ENCODE assay signal across 8 cellular contexts in the genomic region with DNA sequence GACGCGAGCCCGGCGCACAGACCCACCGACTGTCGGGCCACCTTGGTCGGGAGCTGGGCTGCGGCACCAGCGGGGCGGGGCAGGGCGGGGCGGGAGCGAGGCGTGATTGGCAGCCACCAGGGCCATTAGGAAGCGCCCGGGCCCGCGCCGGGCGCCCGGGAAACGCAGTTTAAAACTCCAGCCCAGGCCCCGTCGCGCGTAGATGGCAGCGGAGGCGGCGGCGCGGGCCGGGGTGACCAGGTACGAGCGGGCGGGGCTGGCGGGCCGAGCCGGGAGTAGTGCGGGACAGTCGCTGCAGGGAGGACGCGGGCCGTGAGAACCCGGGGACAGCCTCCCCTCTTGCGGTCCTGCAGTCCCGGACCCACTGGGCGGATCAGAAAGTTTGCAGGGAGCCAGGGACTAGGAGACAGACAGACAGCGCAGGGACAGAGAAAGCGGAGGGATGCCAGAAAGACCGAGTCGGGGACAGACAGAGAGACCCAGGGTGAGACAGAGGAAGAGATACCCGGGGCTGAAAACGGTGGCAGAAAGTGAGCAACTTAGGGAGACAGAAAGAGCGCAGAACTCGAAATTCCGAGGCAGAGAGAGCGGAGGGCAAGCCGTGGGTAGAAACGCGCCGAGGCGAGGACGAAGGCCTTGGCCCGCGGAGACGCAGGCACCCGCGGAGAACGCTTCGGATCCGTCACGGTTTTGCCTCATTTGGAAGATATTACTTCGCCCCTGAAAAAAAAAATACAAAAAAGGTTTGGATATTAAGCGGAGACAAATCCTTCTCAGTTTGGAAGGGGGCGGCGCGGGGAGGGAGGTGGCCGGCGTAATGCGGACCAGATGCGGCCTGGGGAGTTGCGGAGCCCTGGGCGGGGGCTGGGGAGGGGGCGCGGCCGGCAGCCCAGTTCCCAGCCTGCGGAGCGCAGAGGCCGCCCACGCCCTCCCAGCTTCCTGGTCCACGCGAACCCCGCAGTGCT. TPM values are rescaled to one million over a fixed set of nuclear protein-coding genes. Genes with fewer than 3 reads are reported as not detected.
A peak's percentile ranks its signal among the peaks of the same experiment; 100 is the strongest.
DNase-seq lines count a peak whose midpoint lies in the region; ATAC-seq, FAIRE-seq and TF ChIP-seq lines count a peak whose summit lies in the region.

TSS of gene DMBX1 (plus strand) at position 199 of the 965 bp plus-strand sequence. CDS start 17,175 bp downstream, outside the sequence.

- no peaks in the 10 kb centered on the region for H3K9me3 ChIP-seq in GM12878 (replicated peaks; ENCODE audit: control insufficient read depth, insufficient read depth, low read length)

- H3K27ac ChIP-seq in GM12878 (ENCODE audit: control insufficient read depth, insufficient read depth) = no peak within 1 kb of the TSS

- POLR2A ChIA-PET in GM12878 (lab: Charles Lee) = no interaction called here

- RAD21 ChIA-PET in GM12878 (lab: Charles Lee; ENCODE audit: unreplicated experiment) = no interaction called here

- no TSS peak for BruUV-seq in GM12878 (replicated peaks; lab: Mats Ljungman, UMichigan)

- H3K27ac Mint-ChIP-seq in stimulated activated effector memory CD8-positive, alpha-beta T cell treated with anti-CD3 and anti-CD28 coated beads, Interleukin-12 subunit alpha, Interleukin-12 subunit beta, amount 100 ng/mL, for 72 hours = peak within 1 kb of the TSS; percentile 54

- no peaks in the 10 kb centered on the region for H3K4me1 ChIP-seq in GM12878 (ENCODE audit: control insufficient read depth, insufficient read depth, low read length)

- peaks cover 51% of the 10 kb centered on the region for H3K4me1 Mint-ChIP-seq in stimulated activated effector memory CD8-positive, alpha-beta T cell treated with anti-CD3 and anti-CD28 coated beads, Interleukin-12 subunit alpha, Interleukin-12 subunit beta, amount 100 ng/mL, for 72 hours

- no peak for TF ChIP-seq POLR2A in GM12878 (IDR thresholded peaks at IDR 0.05; ENCODE audit: low read depth, low read length)

- TF ChIP-seq RAD21 in GM12878 (IDR thresholded peaks at IDR 0.05; ENCODE audit: insufficient read depth, low read depth, low read length) = no peak

- peak; percentile 69 for DNase-seq in activated effector memory CD4-positive, alpha-beta T cell treated with anti-CD3 and anti-CD28 coated beads, Interleukin-2, amount 50 U/mL, for 16 hours
- no peak for DNase-seq in activated effector memory CD4-positive, alpha-beta T cell treated with Interleukin-2 at 50 U/mL for 16 hours
- peak; percentile 42 for DNase-seq in NCI-H69 (lab: John Stamatoyannopoulos, UW)
- DNase-seq in GM12878 (ENCODE audit: low read depth, low spot score) = no peak
- peak; percentile 30 for DNase-seq in kidney tubule cell (ENCODE audit: low spot score)
- DNase-seq in stimulated activated effector memory CD8-positive, alpha-beta T cell treated with anti-CD3 and anti-CD28 coated beads, Interleukin-12 subunit alpha, Interleukin-12 subunit beta, amount 100 ng/mL, for 72 hours (ENCODE audit: low spot score in 2 of 2) = peak; percentile 33 to 72

- WGBS in GM12878 (ENCODE audit: insufficient coverage, insufficient replicate concordance, low lambda C conversion rate, missing lambda C conversion rate) = 7% methylated on average over 65 of the region's 93 CpGs

- intact Hi-C loops in GM12878 (cut with micrococcal nuclease; ENCODE audit: unreplicated experiment) = no loop called here

- no peaks in the 10 kb centered on the region for H3K79me2 ChIP-seq in GM12878 (ENCODE audit: control insufficient read depth, insufficient read depth, low read length)

- no peak within 1 kb of the TSS for H2AFZ ChIP-seq in GM12878 (ENCODE audit: control insufficient read depth, low read depth, low read length)

- no peaks in the 10 kb centered on the region; the same call in 1 of the 2 replicates for H4K20me1 ChIP-seq in GM12878 (ENCODE audit: control insufficient read depth, insufficient read depth)

- ATAC-seq in GM12878 (peak; percentile 39), HG02588 (IDR thresholded peaks at IDR 0.05; ENCODE audit: unreplicated experiment) (no peak), HG02885 (IDR thresholded peaks at IDR 0.05; ENCODE audit: poor library complexity, unreplicated experiment) (no peak)
- peak; percentile 70 for ATAC-seq in stimulated activated effector memory CD8-positive, alpha-beta T cell treated with anti-CD3 and anti-CD28 coated beads, Interleukin-12 subunit alpha, Interleukin-12 subunit beta, amount 100 ng/mL, for 72 hours

- H3K36me3 Mint-ChIP-seq in stimulated activated effector memory CD8-positive, alpha-beta T cell treated with anti-CD3 and anti-CD28 coated beads, Interleukin-12 subunit alpha, Interleukin-12 subunit beta, amount 100 ng/mL, for 72 hours = peaks cover 6% of the 10 kb centered on the region

- in situ Hi-C loops in GM12878 (cut with MboI) = no loop called here

- H3K9ac ChIP-seq in GM12878 (ENCODE audit: control insufficient read depth, insufficient read depth, low read length) = no peak within 1 kb of the TSS

- no peak for FAIRE-seq in GM12878 (lab: Jason Lieb, UNC)

- H3K4me3 ChIP-seq in GM12878 = no peak within 1 kb of the TSS

- peak within 1 kb of the TSS; percentile 33; the same call in 1 of the 2 replicates for H3K4me2 ChIP-seq in GM12878 (ENCODE audit: control insufficient read depth, insufficient read depth)

- CTCF ChIA-PET in GM12878 (lab: Yijun Ruan, JAX) = interaction anchor here (0.6 kb wide), 1 partner anchor 9 kb away, joined by 3 read pairs; no protein-coding TSS in a partner anchor

- SMC1A ChIA-PET in GM12878 (lab: Charles Lee; ENCODE audit: uncharacterized antibody, unreplicated experiment) = no interaction called here

- H3K4me3 Mint-ChIP-seq in stimulated activated effector memory CD8-positive, alpha-beta T cell treated with anti-CD3 and anti-CD28 coated beads, Interleukin-12 subunit alpha, Interleukin-12 subunit beta, amount 100 ng/mL, for 72 hours = peak within 1 kb of the TSS; percentile 80

- H3K9me3 Mint-ChIP-seq in stimulated activated effector memory CD8-positive, alpha-beta T cell treated with anti-CD3 and anti-CD28 coated beads, Interleukin-12 subunit alpha, Interleukin-12 subunit beta, amount 100 ng/mL, for 72 hours = no peaks in the 10 kb centered on the region

- no peak for TF ChIP-seq EP300 in GM12878 (IDR thresholded peaks at IDR 0.05; ENCODE audit: borderline replicate concordance in 1 of 2, control insufficient read depth in 1 of 2, low read depth in 2 of 2, low read length in 2 of 2)

- H3K27me3 ChIP-seq in GM12878 (replicated peaks in 1 of 2; ENCODE audit: control insufficient read depth in 2 of 2, insufficient read depth in 2 of 2, low read length in 1 of 2) = peaks cover 37 to 41% of the 10 kb centered on the region in 2 experiments

- H3K36me3 ChIP-seq in GM12878 (ENCODE audit: control insufficient read depth in 2 of 2, insufficient read depth in 2 of 2, low read length in 1 of 2) = no peaks in the 10 kb centered on the region

- no peak for TF ChIP-seq CTCF in GM12878 (IDR thresholded peaks at IDR 0.05 in 2 of 3, conservative IDR thresholded peaks at IDR 0.05 in 1 of 3; ENCODE audit: control insufficient read depth in 2 of 3, extremely low read depth in 1 of 3, insufficient read depth in 1 of 3, low read depth in 3 of 3, low read length in 3 of 3)

TF ChIP-seq in GM12878, 131 proteins besides CTCF, POLR2A, EP300 and RAD21 (continues in another document):
- TF ChIP-seq SMAD5 (IDR thresholded peaks at IDR 0.05; ENCODE audit: low read depth) = no peak
- peak; percentile 73 for TF ChIP-seq PBX3 (IDR thresholded peaks at IDR 0.05; ENCODE audit: insufficient replicate concordance, low read depth, low read length)
- TF ChIP-seq, protein P1, sequence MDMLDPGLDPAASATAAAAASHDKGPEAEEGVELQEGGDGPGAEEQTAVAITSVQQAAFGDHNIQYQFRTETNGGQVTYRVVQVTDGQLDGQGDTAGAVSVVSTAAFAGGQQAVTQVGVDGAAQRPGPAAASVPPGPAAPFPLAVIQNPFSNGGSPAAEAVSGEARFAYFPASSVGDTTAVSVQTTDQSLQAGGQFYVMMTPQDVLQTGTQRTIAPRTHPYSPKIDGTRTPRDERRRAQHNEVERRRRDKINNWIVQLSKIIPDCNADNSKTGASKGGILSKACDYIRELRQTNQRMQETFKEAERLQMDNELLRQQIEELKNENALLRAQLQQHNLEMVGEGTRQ (IDR thresholded peaks at IDR 0.05; ENCODE audit: borderline replicate concordance, low read depth, low read length) = no peak
- TF ChIP-seq ELK1 (IDR thresholded peaks at IDR 0.05; ENCODE audit: low read depth, low read length) = no peak

RNA-seq across cellular contexts. Expression of gene DMBX1, which starts in this region (rescaled TPM):
- total RNA-seq in GM12878 (2013; cell fraction: nucleolus; rRNA removed) = not detected in 2 replicates
- not detected in 2 replicates for total RNA-seq in GM12878 (2014; rRNA removed)
- total RNA-seq in GM12878 (2014; rRNA removed; fragmentation: Illumina TruSeq; extraction: Trizol) = not detected in 2 replicates
- total RNA-seq in GM12878 (2021) = not detected in 2 replicates
- polyA plus RNA-seq in GM12878 (2011; ENCODE audit: low read depth) = not detected
- polyA plus RNA-seq in GM12878 (2011; rRNA removed) = 0.03 TPM in 1 of 2 replicates, not detected in the other
- 0.06 TPM in 1 of 2 replicates, not detected in the other for polyA plus RNA-seq in GM12878 (2011; cell fraction: cytosol; rRNA removed)
- 0.07 TPM in 1 of 2 replicates, not detected in the other for polyA plus RNA-seq in GM12878 (2011; cell fraction: nucleus; rRNA removed)
- not detected in 2 replicates for polyA plus RNA-seq in GM12878 (2012)
- not detected in 2 replicates for polyA plus RNA-seq in GM12878 (2014; fragmentation: Illumina TruSeq; extraction: Trizol)
- polyA plus RNA-seq in GM12878 (2014; fragmentation: Nextera tagmentation; extraction: Ambion mirVana) = not detected
- not detected in 2 replicates for polyA plus RNA-seq in GM12878 (2014; rRNA removed)
- not detected for polyA plus RNA-seq in GM12878 (2016; fragmentation: Nextera tagmentation; extraction: Ambion mirVana)
- not detected in 2 replicates for polyA minus RNA-seq in GM12878 (2011; rRNA and poly(A)+ RNA removed)
- not detected in 2 replicates for polyA minus RNA-seq in GM12878 (2011; cell fraction: cytosol; rRNA and poly(A)+ RNA removed)
- not detected in 2 replicates for polyA minus RNA-seq in GM12878 (2011; cell fraction: nucleus; rRNA and poly(A)+ RNA removed)

Comparison
In these comparisons a context has a peak if more than half of its experiments do, and no peak if none do; other contexts are left out.
1. DNase-seq: peak in activated effector memory CD4-positive, alpha-beta T cell treated with anti-CD3 and anti-CD28 coated beads, Interleukin-2, amount 50 U/mL, for 16 hours (single experiment), NCI-H69 (single experiment), kidney tubule cell (single experiment) and stimulated activated effector memory CD8-positive, alpha-beta T cell treated with anti-CD3 and anti-CD28 coated beads, Interleukin-12 subunit alpha, Interleukin-12 subunit beta, amount 100 ng/mL, for 72 hours (2 of 2); none in activated effector memory CD4-positive, alpha-beta T cell treated with Interleukin-2 at 50 U/mL for 16 hours (single experiment) and GM12878 (single experiment).
2. Peak in ATAC-seq and H3K4me2 ChIP-seq in GM12878; RNA of the gene not detected or under 1 TPM.